ENCODE assay signal across 20 cellular contexts in genomic region chr2:185802926-185803325, GRCh38.
DNase-seq lines count a peak whose midpoint lies in the region; ATAC-seq and TF ChIP-seq lines count a peak whose summit lies in the region.
"Had no signal": no experiment of that assay in that cellular context is flagged by ENCODE, and none has a peak within 500 bp of the region (broad histone marks: within the 10 kb centered on the region; RNA-seq: fewer than 3 reads in every experiment).

No MANE protein-coding gene starts in this region.

- DNase-seq in SK-N-SH (no peak), amniotic epithelial cell (ENCODE audit: low read depth) (peak; percentile 53), mesenchymal stem cell (peak; percentile 8), upper lobe of left lung (no peak)
- no peak for DNase-seq in activated CD8-positive, alpha-beta memory T cell treated with anti-CD3 and anti-CD28 coated beads for 24 hours
- DNase-seq: Caco-2; CD4-positive, CD25-positive, alpha-beta regulatory T cell; CD8-positive, alpha-beta T cell; DMS153; DND-41; GDM1; GOT3 had no signal

- H2AK5ac ChIP-seq in mesenchymal stem cell (ENCODE audit: low read length, severe bottlenecking) = no peak overlapping the region

- no peak overlapping the region for H2BK120ac ChIP-seq in mesenchymal stem cell (ENCODE audit: low read depth, low read length)

- no peak for TF ChIP-seq RAD21 in SK-N-SH (IDR thresholded peaks at IDR 0.05; ENCODE audit: low read length)

- H3K18ac ChIP-seq in mesenchymal stem cell (ENCODE audit: low read depth in 1 of 2, low read length in 2 of 2) = no peak overlapping the region

- H2AFZ ChIP-seq in SK-N-SH (ENCODE audit: low read depth) (no peak overlapping the region), mesenchymal stem cell (ENCODE audit: low read depth, low read length) (no peak overlapping the region)

- H4K8ac ChIP-seq in mesenchymal stem cell (ENCODE audit: low read length) = no peak overlapping the region

- H3K27me3 ChIP-seq in SK-N-SH (ENCODE audit: insufficient read depth) = no peaks in the 10 kb centered on the region
- H3K27me3 ChIP-seq in mesenchymal stem cell (ENCODE audit: control insufficient read depth in 1 of 2, insufficient read depth in 1 of 2, low read length in 2 of 2) = no peaks in the 10 kb centered on the region
- H3K27me3 ChIP-seq in upper lobe of left lung = no peaks in the 10 kb centered on the region
- H3K27me3 ChIP-seq: BLaER1 had no signal

- TF ChIP-seq CTCF in SK-N-SH (IDR thresholded peaks at IDR 0.05) (no peak), upper lobe of left lung (IDR thresholded peaks at IDR 0.05) (no peak)

- H2BK15ac ChIP-seq in mesenchymal stem cell (ENCODE audit: low read depth, poor library complexity, severe bottlenecking) = no peak overlapping the region

- H2BK12ac ChIP-seq in mesenchymal stem cell (ENCODE audit: low read length in 2 of 2) = no peak overlapping the region

- POLR2A ChIA-PET in SK-N-SH (lab: Yijun Ruan, JAX) = no interaction called here

- H3K79me1 ChIP-seq in mesenchymal stem cell (replicated peaks; ENCODE audit: low read length, poor library complexity, severe bottlenecking) = no peaks in the 10 kb centered on the region

- H2BK5ac ChIP-seq in mesenchymal stem cell (ENCODE audit: low read depth, low read length, poor library complexity, severe bottlenecking) = no peak overlapping the region

- ATAC-seq in SK-N-SH treated with all-trans-retinoic acid at 6 μM for 48 hours (no peak), upper lobe of left lung (ENCODE audit: low FRiP score in 2 of 2) (no peak), HG03469 (IDR thresholded peaks at IDR 0.05; ENCODE audit: unreplicated experiment) (no peak), GM18519 (IDR thresholded peaks at IDR 0.05; ENCODE audit: low FRiP score, unreplicated experiment) (no peak)
- ATAC-seq: CD8-positive, alpha-beta T cell; GM12878 had no signal

- H3K9ac ChIP-seq in SK-N-SH (no peak overlapping the region), mesenchymal stem cell (ENCODE audit: low read length) (no peak overlapping the region)
- H3K9ac ChIP-seq: BLaER1 had no signal

- CTCF ChIA-PET in SK-N-SH (lab: Yijun Ruan, JAX) = no interaction called here

- H3K9me2 ChIP-seq in SK-N-SH = no peaks in the 10 kb centered on the region

- no peaks in the 10 kb centered on the region for H3K4me1 ChIP-seq in SK-N-SH (ENCODE audit: control insufficient read depth in 1 of 2, insufficient read depth in 2 of 2, low read depth in 1 of 2, low read length in 1 of 2)
- no peaks in the 10 kb centered on the region for H3K4me1 ChIP-seq in mesenchymal stem cell (ENCODE audit: control insufficient read depth, insufficient read depth, low read depth, low read length)
- H3K4me1 ChIP-seq in upper lobe of left lung = no peaks in the 10 kb centered on the region
- H3K4me1 ChIP-seq: BLaER1, Caco-2, HAP-1 had no signal

- H3K79me2 ChIP-seq in SK-N-SH (ENCODE audit: insufficient read depth) = no peaks in the 10 kb centered on the region

- TF ChIP-seq EP300 in SK-N-SH (IDR thresholded peaks at IDR 0.05; ENCODE audit: borderline replicate concordance in 1 of 2, low read depth in 1 of 2, low read length in 1 of 2) (no peak), upper lobe of left lung (IDR thresholded peaks at IDR 0.05) (no peak)

- no peak overlapping the region for H3K4me3 ChIP-seq in SK-N-SH (ENCODE audit: low read depth in 2 of 2, low read length in 1 of 2)
- no peak overlapping the region for H3K4me3 ChIP-seq in mesenchymal stem cell (ENCODE audit: insufficient read depth in 1 of 2, low read depth in 1 of 2, low read length in 2 of 2)
- no peak overlapping the region for H3K4me3 ChIP-seq in upper lobe of left lung
- H3K4me3 ChIP-seq: BLaER1, GM12878, HAP-1 had no signal

- no peak overlapping the region for H3K4ac ChIP-seq in mesenchymal stem cell (ENCODE audit: low read depth in 1 of 2, low read length in 2 of 2)

- H4K91ac ChIP-seq in mesenchymal stem cell (ENCODE audit: low read length) = no peak overlapping the region

- TF ChIP-seq POLR2A in upper lobe of left lung (IDR thresholded peaks at IDR 0.05) = no peak

- H3K36me3 ChIP-seq in SK-N-SH (replicated peaks in 1 of 2; ENCODE audit: control insufficient read depth in 1 of 2, insufficient read depth in 2 of 2, low read length in 1 of 2) (no peaks in the 10 kb centered on the region), mesenchymal stem cell (ENCODE audit: control insufficient read depth in 1 of 2, insufficient read depth in 2 of 2, low read depth in 1 of 2, low read length in 2 of 2) (no peaks in the 10 kb centered on the region), upper lobe of left lung (no peaks in the 10 kb centered on the region)
- H3K36me3 ChIP-seq: BLaER1, HAP-1 had no signal

- no peaks in the 10 kb centered on the region for H4K20me1 ChIP-seq in SK-N-SH (ENCODE audit: insufficient read depth)
- H4K20me1 ChIP-seq: BLaER1 had no signal

- no peak overlapping the region for H3K14ac ChIP-seq in mesenchymal stem cell (ENCODE audit: low read length in 2 of 2)

- H3K27ac ChIP-seq in SK-N-SH (ENCODE audit: low read depth in 2 of 2, low read length in 1 of 2) (no peak overlapping the region), mesenchymal stem cell (ENCODE audit: low read length, poor library complexity, severe bottlenecking) (no peak overlapping the region), upper lobe of left lung (no peak overlapping the region)
- H3K27ac ChIP-seq: 22Rv1, BLaER1, C4-2B had no signal

- no peak overlapping the region for H3K23ac ChIP-seq in mesenchymal stem cell (ENCODE audit: low read length in 2 of 2)

- H3F3A ChIP-seq in SK-N-SH (replicated peaks; ENCODE audit: insufficient read depth) = no peaks in the 10 kb centered on the region

- H3K4me2 ChIP-seq in SK-N-SH = no peak overlapping the region
- H3K4me2 ChIP-seq in mesenchymal stem cell (ENCODE audit: low read length, poor library complexity, severe bottlenecking) = no peak overlapping the region
- H3K4me2 ChIP-seq: BLaER1 had no signal

- H3K9me3 ChIP-seq in SK-N-SH = no peaks in the 10 kb centered on the region
- no peaks in the 10 kb centered on the region for H3K9me3 ChIP-seq in mesenchymal stem cell (ENCODE audit: control insufficient read depth, low read length)
- H3K9me3 ChIP-seq in upper lobe of left lung = no peaks in the 10 kb centered on the region
- H3K9me3 ChIP-seq: BLaER1, Caco-2, HAP-1 had no signal

TF ChIP-seq in SK-N-SH, 30 proteins besides CTCF, POLR2A, EP300 and RAD21:
- TF ChIP-seq JUND (IDR thresholded peaks at IDR 0.05) = peak; percentile 12; the same call in 1 of the 2 replicates
- no peak for TF ChIP-seq RXRA (IDR thresholded peaks at IDR 0.05; ENCODE audit: borderline replicate concordance, low read depth)

TF ChIP-seq in SK-N-SH treated with all-trans-retinoic acid at 6 μM for 48 hours, 23 proteins besides CTCF, POLR2A, EP300 and RAD21:
- no peak for TF ChIP-seq OSR1 (CRISPR knock-in tag; IDR thresholded peaks at IDR 0.05)
- no peak for TF ChIP-seq PATZ1 (CRISPR knock-in tag; IDR thresholded peaks at IDR 0.05; ENCODE audit: borderline replicate concordance)
- TF ChIP-seq ARNTL (CRISPR knock-in tag; IDR thresholded peaks at IDR 0.05; ENCODE audit: borderline replicate concordance, low read depth) = no peak
- no peak for TF ChIP-seq ISL1 (CRISPR knock-in tag; IDR thresholded peaks at IDR 0.05)
- no peak for TF ChIP-seq ESRRG (CRISPR knock-in tag; IDR thresholded peaks at IDR 0.05)
- TF ChIP-seq ZNF8 (CRISPR knock-in tag; IDR thresholded peaks at IDR 0.05) = no peak
- TF ChIP-seq CSDC2 (CRISPR knock-in tag; IDR thresholded peaks at IDR 0.05) = no peak
- no peak for TF ChIP-seq BACH2 (CRISPR knock-in tag; IDR thresholded peaks at IDR 0.05; ENCODE audit: borderline replicate concordance)
- no peak for TF ChIP-seq GLIS3 (CRISPR knock-in tag; IDR thresholded peaks at IDR 0.05)
- no peak for TF ChIP-seq ZNF70 (CRISPR knock-in tag; IDR thresholded peaks at IDR 0.05)
- no peak for TF ChIP-seq TOX (CRISPR knock-in tag; IDR thresholded peaks at IDR 0.05; ENCODE audit: borderline replicate concordance)
- no peak for TF ChIP-seq CSRNP3 (CRISPR knock-in tag; IDR thresholded peaks at IDR 0.05)
- TF ChIP-seq PPARA (CRISPR knock-in tag; IDR thresholded peaks at IDR 0.05; ENCODE audit: borderline replicate concordance) = no peak

Comparison
In these comparisons a context has a peak if more than half of its experiments do, and no peak if none do; other contexts are left out.
1. DNase-seq: peak in amniotic epithelial cell (single experiment) and mesenchymal stem cell (single experiment); none in SK-N-SH (single experiment), activated CD8-positive, alpha-beta memory T cell treated with anti-CD3 and anti-CD28 coated beads for 24 hours (single experiment) and upper lobe of left lung (0 of 2).